ENCODE assay signal across 10 cellular contexts in genomic region chr5:152349683-152350526, GRCh38. TPM values are rescaled to one million over a fixed set of nuclear protein-coding genes. Genes with fewer than 3 reads are reported as not detected.
DNase-seq lines count a peak whose midpoint lies in the region; ATAC-seq and TF ChIP-seq lines count a peak whose summit lies in the region.
"Had no signal": no experiment of that assay in that cellular context is flagged by ENCODE, and none has a peak within 500 bp of the region (broad histone marks: within the 10 kb centered on the region; RNA-seq: fewer than 3 reads in every experiment).

No MANE protein-coding gene starts in this region.

- H3K27ac ChIP-seq in stomach = peak overlapping the region in 1 of 5 donors; percentile 50
- H3K27ac ChIP-seq: neutrophil had no signal

- H3K9me3 ChIP-seq in stomach = no peaks in the 10 kb centered on the region
- H3K9me3 ChIP-seq: neutrophil had no signal

- peak in 5 of 7 experiments; percentile 59 to 75 (median 72) for TF ChIP-seq CTCF in stomach (IDR thresholded peaks at IDR 0.05)

- intact Hi-C loops in stomach (cut with DNase I; ENCODE audit: low total_unique reads) = no loop called here

- 3 to 22% (median 11%) methylated on average over 8 of the region's 8 CpGs for WGBS in stomach, 5 donors

- H3K36me3 ChIP-seq in stomach = no peaks in the 10 kb centered on the region
- H3K36me3 ChIP-seq: neutrophil had no signal

- peaks cover 0 to 15% (median 13%) of the 10 kb centered on the region in 4 donors for H3K4me1 ChIP-seq in stomach

- DNase-seq in COR-L47 (lab: John Stamatoyannopoulos, UW) (peak; percentile 39), NCI-H748 (lab: John Stamatoyannopoulos, UW; ENCODE audit: unreplicated experiment) (peak; percentile 91), astrocyte of the hippocampus (ENCODE audit: low read depth, low spot score) (peak; percentile 61), iris pigment epithelial cell (ENCODE audit: low read depth) (peak; percentile 34), stomach (peak; percentile 61), epidermal melanocyte (ENCODE audit: insufficient read length, low spot score) (no peak)

- peak; percentile 98 for ATAC-seq in GM18868 (IDR thresholded peaks at IDR 0.05; ENCODE audit: unreplicated experiment)
- peak; percentile 91 for ATAC-seq in HG03066 (IDR thresholded peaks at IDR 0.05; ENCODE audit: low read depth, unreplicated experiment)

- H3K4me3 ChIP-seq in stomach = no peak overlapping the region

- no peaks in the 10 kb centered on the region for H3K27me3 ChIP-seq in stomach
- H3K27me3 ChIP-seq: neutrophil had no signal

- TF ChIP-seq EP300 in stomach (IDR thresholded peaks at IDR 0.05) = no peak

- TF ChIP-seq POLR2A in stomach (IDR thresholded peaks at IDR 0.05) = no peak

RNA-seq across cellular contexts. Expression of gene NMUR2, which starts 55.2 kb away (rescaled TPM):
- under 1 TPM in 1 of 5 donors, not detected in 4; 0.37 TPM for total RNA-seq in stomach
- polyA plus RNA-seq in stomach = not detected
- total RNA-seq: T-helper 1 cell treated with Interleukin-12 subunit alpha and Interleukin-12 subunit beta and Interleukin-4 antibody, amounts not matched to agents 30 ng/mL and 1 ng/mL, for 36 hours had no signal
